In genomic region chr2:186130678-186131511, GRCh38 we compare ENCODE assay signal across 14 cellular contexts.
A peak's percentile ranks its signal among the peaks of the same experiment; 100 is the strongest.
DNase-seq lines count a peak whose midpoint lies in the region; ATAC-seq and TF ChIP-seq lines count a peak whose summit lies in the region.
"Had no signal": no experiment of that assay in that cellular context is flagged by ENCODE, and none has a peak within 500 bp of the region (broad histone marks: within the 10 kb centered on the region; RNA-seq: fewer than 3 reads in every experiment).

No MANE protein-coding gene starts in this region.

- POLR2A ChIA-PET in A673 (lab: Charles Lee; ENCODE audit: low non-redundant PET) = interaction anchor here (0.6 kb wide), 1 partner anchor 97 kb away, joined by 3 read pairs; no protein-coding TSS in a partner anchor

- CTCF ChIA-PET in A673 (lab: Charles Lee) = no interaction called here

- peak overlapping the region; percentile 20 for H3K27ac Mint-ChIP-seq in endodermal cell
- H3K27ac Mint-ChIP-seq in natural killer cell treated with Interleukin-12 subunit alpha and Interleukin-12 subunit beta and Interleukin-15 and Interleukin-18, amount 100 ng/mL, for 72 hours = no peak overlapping the region
- no peak overlapping the region for H3K27ac Mint-ChIP-seq in chondrocyte (ENCODE audit: unreplicated experiment)
- H3K27ac Mint-ChIP-seq: activated naive CD4-positive, alpha-beta T cell treated with anti-CD3 and anti-CD28 coated beads for 36 hours; progenitor cell of endocrine pancreas had no signal

- 59% methylated on average over 2 of the region's 3 CpGs for WGBS in HUES64
- WGBS in endodermal cell (ENCODE audit: insufficient coverage in 1 of 2, insufficient read length in 1 of 2), 2 experiments = 80% methylated on average over 1 to 3 of the region's 3 CpGs

- no peaks in the 10 kb centered on the region for H3K9me3 Mint-ChIP-seq in endodermal cell
- H3K9me3 Mint-ChIP-seq in natural killer cell treated with Interleukin-12 subunit alpha and Interleukin-12 subunit beta and Interleukin-15 and Interleukin-18, amount 100 ng/mL, for 72 hours = no peaks in the 10 kb centered on the region
- no peaks in the 10 kb centered on the region for H3K9me3 Mint-ChIP-seq in chondrocyte (ENCODE audit: low read depth)
- H3K9me3 Mint-ChIP-seq: activated naive CD4-positive, alpha-beta T cell treated with anti-CD3 and anti-CD28 coated beads for 36 hours had no signal

- intact Hi-C loops in A673 (cut with micrococcal nuclease; ENCODE audit: unreplicated experiment) = no loop called here

- H3K9me3 ChIP-seq in A673 (ENCODE audit: low read depth, low read length, poor library complexity, severe bottlenecking) = no peaks in the 10 kb centered on the region
- no peaks in the 10 kb centered on the region for H3K9me3 ChIP-seq in HUES64 (ENCODE audit: insufficient read depth, low read depth, low read length)
- no peaks in the 10 kb centered on the region for H3K9me3 ChIP-seq in endodermal cell (ENCODE audit: control insufficient read depth, low read length)
- H3K9me3 ChIP-seq: mucosa of descending colon, thoracic aorta had no signal

- no peaks in the 10 kb centered on the region for H3K4me1 ChIP-seq in A673 (ENCODE audit: insufficient read depth, low read length, poor library complexity, severe bottlenecking)
- peaks cover 35% of the 10 kb centered on the region for H3K4me1 ChIP-seq in HUES64 (ENCODE audit: insufficient read depth, low read length)
- H3K4me1 ChIP-seq in endodermal cell (ENCODE audit: control insufficient read depth, insufficient read depth, low read length) = no peaks in the 10 kb centered on the region

- H3K27ac ChIP-seq in A673 (ENCODE audit: low read depth, low read length, poor library complexity, severe bottlenecking) (no peak overlapping the region), HUES64 (ENCODE audit: low read depth, low read length) (peak overlapping the region; percentile 8; the same call in 1 of the 2 replicates), endodermal cell (ENCODE audit: low read depth, low read length) (peak overlapping the region; percentile 93)
- H3K27ac ChIP-seq: thoracic aorta had no signal

- peaks cover 13% of the 10 kb centered on the region for H3K4me1 Mint-ChIP-seq in endodermal cell
- no peaks in the 10 kb centered on the region for H3K4me1 Mint-ChIP-seq in natural killer cell treated with Interleukin-12 subunit alpha and Interleukin-12 subunit beta and Interleukin-15 and Interleukin-18, amount 100 ng/mL, for 72 hours (ENCODE audit: low read depth in 2 of 2)
- peaks cover 22% of the 10 kb centered on the region for H3K4me1 Mint-ChIP-seq in chondrocyte (ENCODE audit: low read depth)

- TF ChIP-seq CTCF in A673 (conservative IDR thresholded peaks at IDR 0.05; ENCODE audit: low read depth, low read length) = no peak
- TF ChIP-seq CTCF in endodermal cell (conservative IDR thresholded peaks at IDR 0.05) = no peak
- no peak for TF ChIP-seq CTCF in chondrocyte (IDR thresholded peaks at IDR 0.05)

- H3K9ac ChIP-seq in HUES64 (ENCODE audit: low read depth, low read length) (no peak overlapping the region), endodermal cell (ENCODE audit: extremely low read depth, low read length, poor library complexity, severe bottlenecking) (no peak overlapping the region)

- no peak overlapping the region for H3K4me3 Mint-ChIP-seq in endodermal cell
- no peak overlapping the region for H3K4me3 Mint-ChIP-seq in natural killer cell treated with Interleukin-12 subunit alpha and Interleukin-12 subunit beta and Interleukin-15 and Interleukin-18, amount 100 ng/mL, for 72 hours
- H3K4me3 Mint-ChIP-seq in chondrocyte (ENCODE audit: unreplicated experiment) = no peak overlapping the region
- H3K4me3 Mint-ChIP-seq: activated naive CD4-positive, alpha-beta T cell treated with anti-CD3 and anti-CD28 coated beads for 36 hours had no signal

- no peaks in the 10 kb centered on the region for H3K36me3 Mint-ChIP-seq in endodermal cell (ENCODE audit: low read depth)
- no peaks in the 10 kb centered on the region for H3K36me3 Mint-ChIP-seq in natural killer cell treated with Interleukin-12 subunit alpha and Interleukin-12 subunit beta and Interleukin-15 and Interleukin-18, amount 100 ng/mL, for 72 hours
- no peaks in the 10 kb centered on the region for H3K36me3 Mint-ChIP-seq in chondrocyte (ENCODE audit: low read depth)

- no TSS peak for BruUV-seq in A673 (replicated peaks; lab: Mats Ljungman, UMichigan)

- ATAC-seq in natural killer cell treated with Interleukin-12 subunit alpha and Interleukin-12 subunit beta and Interleukin-15 and Interleukin-18, amount 100 ng/mL, for 72 hours = no peak
- ATAC-seq in HG03159 (IDR thresholded peaks at IDR 0.05; ENCODE audit: unreplicated experiment) = no peak

- H3K4me3 ChIP-seq in A673 (ENCODE audit: low read depth, low read length, poor library complexity, severe bottlenecking) = no peak overlapping the region
- no peak overlapping the region for H3K4me3 ChIP-seq in HUES64 (ENCODE audit: low read length)
- H3K4me3 ChIP-seq in endodermal cell (ENCODE audit: low read length) = no peak overlapping the region
- H3K4me3 ChIP-seq: mucosa of descending colon, thoracic aorta had no signal

- H3K27me3 Mint-ChIP-seq in endodermal cell (ENCODE audit: insufficient read depth) (no peaks in the 10 kb centered on the region), chondrocyte (ENCODE audit: low read depth) (no peaks in the 10 kb centered on the region)
- no peaks in the 10 kb centered on the region for H3K27me3 Mint-ChIP-seq in natural killer cell treated with Interleukin-12 subunit alpha and Interleukin-12 subunit beta and Interleukin-15 and Interleukin-18, amount 100 ng/mL, for 72 hours
- H3K27me3 Mint-ChIP-seq: progenitor cell of endocrine pancreas had no signal

- DNase-seq in A673 (ENCODE audit: low spot score) (peak; percentile 2), NCI-H748 treated with DMSO at 0.1 percent for 48 hours (lab: John Stamatoyannopoulos, UW) (peak; percentile 99), endodermal cell (no peak), chondrocyte (ENCODE audit: low spot score) (no peak)
- no peak for DNase-seq in natural killer cell treated with Interleukin-12 subunit alpha and Interleukin-12 subunit beta and Interleukin-15 and Interleukin-18, amount 100 ng/mL, for 72 hours (ENCODE audit: low spot score)
- DNase-seq in activated naive CD4-positive, alpha-beta T cell treated with anti-CD3 and anti-CD28 coated beads, Interleukin-2, amount 50 U/mL, for 16 hours = no peak
- DNase-seq: activated naive CD4-positive, alpha-beta T cell treated with anti-CD3 and anti-CD28 coated beads for 36 hours; islet precursor cell; mucosa of descending colon; stimulated activated CD4-positive, alpha-beta T cell treated with anti-CD3 and anti-CD28 coated beads, Interleukin-1b, Interleukin-23, amount 100 ng/mL, for 48 hours had no signal

- no peaks in the 10 kb centered on the region for H3K36me3 ChIP-seq in A673 (ENCODE audit: insufficient read depth, low read length, poor library complexity, severe bottlenecking)
- H3K36me3 ChIP-seq in HUES64 (ENCODE audit: insufficient read depth, low read length) = no peaks in the 10 kb centered on the region
- no peaks in the 10 kb centered on the region for H3K36me3 ChIP-seq in endodermal cell (ENCODE audit: control insufficient read depth, insufficient read depth, low read length)
- H3K36me3 ChIP-seq: thoracic aorta had no signal

- H3K27me3 ChIP-seq in A673 (replicated peaks; ENCODE audit: insufficient read depth, low read depth, low read length, poor library complexity) = no peaks in the 10 kb centered on the region
- H3K27me3 ChIP-seq in HUES64 (ENCODE audit: insufficient read depth, low read length) = no peaks in the 10 kb centered on the region
- H3K27me3 ChIP-seq in endodermal cell (ENCODE audit: control insufficient read depth, insufficient read depth, low read length, poor library complexity, severe bottlenecking) = no peaks in the 10 kb centered on the region

Comparison
In these comparisons a context has a peak if more than half of its experiments do, and no peak if none do; other contexts are left out.
1. DNase-seq: peak in A673 (single experiment) and NCI-H748 treated with DMSO at 0.1 percent for 48 hours (single experiment); none in endodermal cell (single experiment), natural killer cell treated with Interleukin-12 subunit alpha and Interleukin-12 subunit beta and Interleukin-15 and Interleukin-18, amount 100 ng/mL, for 72 hours (single experiment), activated naive CD4-positive, alpha-beta T cell treated with anti-CD3 and anti-CD28 coated beads, Interleukin-2, amount 50 U/mL, for 16 hours (single experiment) and chondrocyte (single experiment).